In the genomic region with DNA sequence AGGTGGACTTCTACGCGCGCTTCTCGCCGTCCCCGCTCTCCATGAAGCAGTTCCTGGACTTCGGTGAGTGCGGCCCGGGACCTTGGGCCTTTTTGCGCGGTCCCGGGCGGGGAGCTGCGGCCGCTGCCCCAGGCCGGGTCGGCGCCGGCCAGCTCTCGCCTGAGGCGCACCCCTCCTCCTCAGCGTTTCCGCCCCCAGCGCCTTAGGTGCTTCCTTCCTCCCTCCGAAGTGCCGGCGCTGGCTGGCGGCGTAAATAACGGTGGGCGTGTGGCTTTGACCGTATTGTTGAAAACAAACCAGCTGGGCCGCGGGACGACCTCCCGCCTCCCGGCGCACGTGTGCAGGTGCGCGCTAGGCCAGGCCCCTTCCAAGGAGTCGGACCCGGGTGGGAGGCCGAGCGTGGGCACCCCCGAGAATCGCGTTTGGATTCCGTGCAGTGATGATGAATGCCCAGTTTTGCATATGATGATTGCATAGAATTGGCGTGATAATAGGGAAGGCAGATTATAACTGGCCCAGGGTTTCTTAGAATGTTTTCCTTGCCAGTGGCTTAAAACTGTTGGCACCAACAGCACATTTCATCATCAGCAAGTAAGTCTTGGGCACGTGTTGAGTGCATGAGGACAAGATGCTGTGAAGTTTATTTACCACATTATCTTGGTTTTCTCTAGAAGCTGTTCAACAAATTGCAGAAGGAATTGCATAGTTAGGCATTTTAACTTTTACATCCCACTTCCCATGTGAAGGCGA, we compare ENCODE assay signal across 1 cellular context.
A peak's percentile ranks its signal among the peaks of the same experiment; 100 is the strongest.
TF ChIP-seq lines count a peak whose summit lies in the region.

No MANE protein-coding gene starts in this region.

TF ChIP-seq in K562, 482 proteins besides CTCF, POLR2A, EP300 and RAD21 (continued from another document and continues in another):
- TF ChIP-seq PRDM10 (IDR thresholded peaks at IDR 0.05; ENCODE audit: partially characterized antibody) (no peak), ETV1 (tag; conservative IDR thresholded peaks at IDR 0.05; ENCODE audit: low read depth) (peak; percentile 45; the same call in 1 of the 2 replicates), BCL6 (CRISPR knock-in tag; IDR thresholded peaks at IDR 0.05) (0 out of 2 replicates have a peak, but pooled peaks have one; percentile 11), KAT8 (IDR thresholded peaks at IDR 0.05; ENCODE audit: low read depth) (no peak), MCM2 (IDR thresholded peaks at IDR 0.05; ENCODE audit: low read depth) (no peak), BRF1 (IDR thresholded peaks at IDR 0.05; ENCODE audit: borderline replicate concordance, extremely low read depth, insufficient read length) (no peak), ZNF253 (CRISPR knock-in tag; conservative IDR thresholded peaks at IDR 0.05) (no peak), ZNF197 (CRISPR knock-in tag; IDR thresholded peaks at IDR 0.05; ENCODE audit: low read depth) (no peak), HDGF (IDR thresholded peaks at IDR 0.05) (no peak), JUND (IDR thresholded peaks at IDR 0.05; ENCODE audit: borderline replicate concordance, low read depth, low read length) (no peak), JUND (tag; IDR thresholded peaks at IDR 0.05; ENCODE audit: borderline replicate concordance, low read depth, low read length) (peak; percentile 13; the same call in 1 of the 3 replicates), FOXK2 (conservative IDR thresholded peaks at IDR 0.05 in 1 of 2, IDR thresholded peaks at IDR 0.05 in 1 of 2; ENCODE audit: low read depth in 2 of 2) (peak in 1 of 2 experiments; percentile 40; a peak in 1 of 4 replicates), NUFIP1 (IDR thresholded peaks at IDR 0.05; ENCODE audit: partially characterized antibody) (no peak), PCBP1 (IDR thresholded peaks at IDR 0.05; ENCODE audit: low read depth, low read length, poor library complexity, severe bottlenecking) (no peak), CEBPB (tag; IDR thresholded peaks at IDR 0.05) (peak; percentile 45; the same call in 1 of the 2 replicates), ZNF24 (IDR thresholded peaks at IDR 0.05) (no peak), REST (CRISPR knock-in tag; IDR thresholded peaks at IDR 0.05; ENCODE audit: low read depth) (0 out of 2 replicates have a peak, but pooled peaks have one; percentile 77), NCOA6 (IDR thresholded peaks at IDR 0.05) (no peak), TCF3 (CRISPR knock-in tag; IDR thresholded peaks at IDR 0.05) (no peak), FOXJ3 (CRISPR knock-in tag; IDR thresholded peaks at IDR 0.05) (no peak), ZBTB2 (IDR thresholded peaks at IDR 0.05) (peak; percentile 20; the same call in 1 of the 2 replicates), SMC3 (conservative IDR thresholded peaks at IDR 0.05; ENCODE audit: insufficient read depth, low read depth, low read length) (no peak), CBX1 (IDR thresholded peaks at IDR 0.05; ENCODE audit: low read depth) (peak; percentile 51; the same call in 1 of the 2 replicates), DNMT1 (IDR thresholded peaks at IDR 0.05) (no peak), SIN3B (IDR thresholded peaks at IDR 0.05; ENCODE audit: low read depth) (0 out of 2 replicates have a peak, but pooled peaks have one; percentile 45), ATF1 (CRISPR knock-in tag; IDR thresholded peaks at IDR 0.05) (no peak), ATF1 (tag; IDR thresholded peaks at IDR 0.05) (no peak), SIN3A (IDR thresholded peaks at IDR 0.05; ENCODE audit: borderline replicate concordance in 2 of 2, control insufficient read depth in 1 of 2, low read depth in 2 of 2, low read length in 2 of 2) (peak; percentile 56 to 79; a peak in 3 of 4 replicates), RBM25 (IDR thresholded peaks at IDR 0.05; ENCODE audit: low read depth, low read length, severe bottlenecking) (no peak), TAF15 (IDR thresholded peaks at IDR 0.05; ENCODE audit: low read depth, low read length) (no peak), SMARCB1 (IDR thresholded peaks at IDR 0.05; ENCODE audit: insufficient read length, low read depth) (no peak)
- TF ChIP-seq, protein P1, sequence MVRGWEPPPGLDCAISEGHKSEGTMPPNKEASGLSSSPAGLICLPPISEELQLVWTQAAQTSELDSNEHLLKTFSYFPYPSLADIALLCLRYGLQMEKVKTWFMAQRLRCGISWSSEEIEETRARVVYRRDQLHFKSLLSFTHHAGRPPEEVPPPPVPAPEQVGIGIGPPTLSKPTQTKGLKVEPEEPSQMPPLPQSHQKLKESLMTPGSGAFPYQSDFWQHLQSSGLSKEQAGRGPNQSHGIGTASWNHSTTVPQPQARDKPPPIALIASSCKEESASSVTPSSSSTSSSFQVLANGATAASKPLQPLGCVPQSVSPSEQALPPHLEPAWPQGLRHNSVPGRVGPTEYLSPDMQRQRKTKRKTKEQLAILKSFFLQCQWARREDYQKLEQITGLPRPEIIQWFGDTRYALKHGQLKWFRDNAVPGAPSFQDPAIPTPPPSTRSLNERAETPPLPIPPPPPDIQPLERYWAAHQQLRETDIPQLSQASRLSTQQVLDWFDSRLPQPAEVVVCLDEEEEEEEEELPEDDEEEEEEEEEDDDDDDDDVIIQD (CRISPR knock-in tag; IDR thresholded peaks at IDR 0.05), result peak; percentile 72; the same call in 1 of the 2 replicates
- TF ChIP-seq, protein P2, sequence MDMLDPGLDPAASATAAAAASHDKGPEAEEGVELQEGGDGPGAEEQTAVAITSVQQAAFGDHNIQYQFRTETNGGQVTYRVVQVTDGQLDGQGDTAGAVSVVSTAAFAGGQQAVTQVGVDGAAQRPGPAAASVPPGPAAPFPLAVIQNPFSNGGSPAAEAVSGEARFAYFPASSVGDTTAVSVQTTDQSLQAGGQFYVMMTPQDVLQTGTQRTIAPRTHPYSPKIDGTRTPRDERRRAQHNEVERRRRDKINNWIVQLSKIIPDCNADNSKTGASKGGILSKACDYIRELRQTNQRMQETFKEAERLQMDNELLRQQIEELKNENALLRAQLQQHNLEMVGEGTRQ (CRISPR knock-in tag; IDR thresholded peaks at IDR 0.05), result 0 out of 2 replicates have a peak, but pooled peaks have one; percentile 22
- TF ChIP-seq, protein P3, sequence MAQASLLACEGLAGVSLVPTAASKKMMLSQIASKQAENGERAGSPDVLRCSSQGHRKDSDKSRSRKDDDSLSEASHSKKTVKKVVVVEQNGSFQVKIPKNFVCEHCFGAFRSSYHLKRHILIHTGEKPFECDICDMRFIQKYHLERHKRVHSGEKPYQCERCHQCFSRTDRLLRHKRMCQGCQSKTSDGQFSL (CRISPR knock-in tag; IDR thresholded peaks at IDR 0.05), result no peak; the same call in 1 of the 2 replicates
- TF ChIP-seq, protein P3 (tag; IDR thresholded peaks at IDR 0.05), result no peak
- TF ChIP-seq, protein P4, sequence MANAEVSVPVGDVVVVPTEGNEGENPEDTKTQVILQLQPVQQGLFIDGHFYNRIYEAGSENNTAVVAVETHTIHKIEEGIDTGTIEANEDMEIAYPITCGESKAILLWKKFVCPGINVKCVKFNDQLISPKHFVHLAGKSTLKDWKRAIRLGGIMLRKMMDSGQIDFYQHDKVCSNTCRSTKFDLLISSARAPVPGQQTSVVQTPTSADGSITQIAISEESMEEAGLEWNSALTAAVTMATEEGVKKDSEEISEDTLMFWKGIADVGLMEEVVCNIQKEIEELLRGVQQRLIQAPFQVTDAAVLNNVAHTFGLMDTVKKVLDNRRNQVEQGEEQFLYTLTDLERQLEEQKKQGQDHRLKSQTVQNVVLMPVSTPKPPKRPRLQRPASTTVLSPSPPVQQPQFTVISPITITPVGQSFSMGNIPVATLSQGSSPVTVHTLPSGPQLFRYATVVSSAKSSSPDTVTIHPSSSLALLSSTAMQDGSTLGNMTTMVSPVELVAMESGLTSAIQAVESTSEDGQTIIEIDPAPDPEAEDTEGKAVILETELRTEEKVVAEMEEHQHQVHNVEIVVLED (CRISPR knock-in tag; IDR thresholded peaks at IDR 0.05), result no peak
- TF ChIP-seq, protein P5, sequence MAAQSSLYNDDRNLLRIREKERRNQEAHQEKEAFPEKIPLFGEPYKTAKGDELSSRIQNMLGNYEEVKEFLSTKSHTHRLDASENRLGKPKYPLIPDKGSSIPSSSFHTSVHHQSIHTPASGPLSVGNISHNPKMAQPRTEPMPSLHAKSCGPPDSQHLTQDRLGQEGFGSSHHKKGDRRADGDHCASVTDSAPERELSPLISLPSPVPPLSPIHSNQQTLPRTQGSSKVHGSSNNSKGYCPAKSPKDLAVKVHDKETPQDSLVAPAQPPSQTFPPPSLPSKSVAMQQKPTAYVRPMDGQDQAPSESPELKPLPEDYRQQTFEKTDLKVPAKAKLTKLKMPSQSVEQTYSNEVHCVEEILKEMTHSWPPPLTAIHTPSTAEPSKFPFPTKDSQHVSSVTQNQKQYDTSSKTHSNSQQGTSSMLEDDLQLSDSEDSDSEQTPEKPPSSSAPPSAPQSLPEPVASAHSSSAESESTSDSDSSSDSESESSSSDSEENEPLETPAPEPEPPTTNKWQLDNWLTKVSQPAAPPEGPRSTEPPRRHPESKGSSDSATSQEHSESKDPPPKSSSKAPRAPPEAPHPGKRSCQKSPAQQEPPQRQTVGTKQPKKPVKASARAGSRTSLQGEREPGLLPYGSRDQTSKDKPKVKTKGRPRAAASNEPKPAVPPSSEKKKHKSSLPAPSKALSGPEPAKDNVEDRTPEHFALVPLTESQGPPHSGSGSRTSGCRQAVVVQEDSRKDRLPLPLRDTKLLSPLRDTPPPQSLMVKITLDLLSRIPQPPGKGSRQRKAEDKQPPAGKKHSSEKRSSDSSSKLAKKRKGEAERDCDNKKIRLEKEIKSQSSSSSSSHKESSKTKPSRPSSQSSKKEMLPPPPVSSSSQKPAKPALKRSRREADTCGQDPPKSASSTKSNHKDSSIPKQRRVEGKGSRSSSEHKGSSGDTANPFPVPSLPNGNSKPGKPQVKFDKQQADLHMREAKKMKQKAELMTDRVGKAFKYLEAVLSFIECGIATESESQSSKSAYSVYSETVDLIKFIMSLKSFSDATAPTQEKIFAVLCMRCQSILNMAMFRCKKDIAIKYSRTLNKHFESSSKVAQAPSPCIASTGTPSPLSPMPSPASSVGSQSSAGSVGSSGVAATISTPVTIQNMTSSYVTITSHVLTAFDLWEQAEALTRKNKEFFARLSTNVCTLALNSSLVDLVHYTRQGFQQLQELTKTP (IDR thresholded peaks at IDR 0.05; ENCODE audit: low read depth in 1 of 2, partially characterized antibody in 2 of 2), result no peak
